11 cellular contexts compared by ENCODE assay signal in genomic region chr17:40447148-40447644, GRCh38. TPM values are rescaled to one million over a fixed set of nuclear protein-coding genes. Genes with fewer than 3 reads are reported as not detected.
DNase-seq lines count a peak whose midpoint lies in the region; ATAC-seq and TF ChIP-seq lines count a peak whose summit lies in the region.
"Had no signal": no experiment of that assay in that cellular context is flagged by ENCODE, and none has a peak within 500 bp of the region (broad histone marks: within the 10 kb centered on the region; RNA-seq: fewer than 3 reads in every experiment).

No MANE protein-coding gene starts in this region.

- peak; percentile 33 for ATAC-seq in Right ventricle myocardium superior (ENCODE audit: poor library complexity)
- ATAC-seq in psoas muscle = peak in 1 of 4 donors; percentile 27
- ATAC-seq in HG02973 (IDR thresholded peaks at IDR 0.05; ENCODE audit: unreplicated experiment) = no peak

- intact Hi-C loops in adrenal gland (cut with DNase I) = loop anchor here in 1 of 2 donors (10.0 kb wide), 1 partner anchor 118 kb away; the partner anchor contains the start of gene CCR7
- intact Hi-C loops in Right ventricle myocardium superior (cut with DNase I) = no loop called here
- intact Hi-C loops in psoas muscle (cut with DNase I) = no loop called here

- WGBS in adrenal gland, 4 donors = 50 to 63% (median 54%) methylated on average over 7 to 8 of the region's 8 CpGs
- WGBS in psoas muscle, 3 donors = 50 to 60% (median 56%) methylated on average over 8 of the region's 8 CpGs

- no peak for TF ChIP-seq CTCF in AG04449 (IDR thresholded peaks at IDR 0.05; ENCODE audit: insufficient read depth, low read length, missing control alignments)
- TF ChIP-seq CTCF in adrenal gland (IDR thresholded peaks at IDR 0.05) = no peak
- TF ChIP-seq CTCF in psoas muscle (IDR thresholded peaks at IDR 0.05) = no peak

- CTCF ChIA-PET in AG04449 (lab: Yijun Ruan, JAX) = interaction anchor here (0.6 to 16.8 kb wide), 8 partner anchors 9 to 1216 kb away, joined by 3 to 337 read pairs (median 6); no protein-coding TSS in a partner anchor

- H3K9me3 ChIP-seq in adrenal gland (replicated peaks in 1 of 3) = no peaks in the 10 kb centered on the region
- no peaks in the 10 kb centered on the region for H3K9me3 ChIP-seq in psoas muscle

- H3K4me3 ChIP-seq in AG04449 (ENCODE audit: low read depth, low read length) (peak overlapping the region; percentile 99), adrenal gland (peak overlapping the region in 1 of 4 donors; percentile 60), psoas muscle (peak overlapping the region; percentile 78)
- H3K4me3 ChIP-seq: neural progenitor cell had no signal

- TF ChIP-seq POLR2A in adrenal gland (IDR thresholded peaks at IDR 0.05) = no peak

- H3K27me3 ChIP-seq in adrenal gland (no peaks in the 10 kb centered on the region), psoas muscle (ENCODE audit: insufficient read depth in 3 of 3, low read length in 2 of 3) (peaks cover 0 to 7% (median 0%) of the 10 kb centered on the region in 3 donors)

- H3K36me3 ChIP-seq in adrenal gland (replicated peaks in 1 of 2) (peaks cover 0 to 2% of the 10 kb centered on the region in 2 donors), psoas muscle (ENCODE audit: insufficient read depth in 1 of 2, low read depth in 1 of 2) (peaks cover 0 to 4% of the 10 kb centered on the region in 2 donors)
- H3K36me3 ChIP-seq: neural progenitor cell had no signal

- H3K27ac ChIP-seq in adrenal gland (peak overlapping the region in 3 of 5 donors; percentile 6 to 80 (median 59)), psoas muscle (no peak overlapping the region)
- H3K27ac ChIP-seq: neural progenitor cell had no signal

- DNase-seq in AG04449 (ENCODE audit: low read depth, low spot score) (no peak), adrenal gland (peak in 1 of 7 donors; percentile 5), Right ventricle myocardium superior (peak; percentile 70), psoas muscle (peak in 1 of 2 donors; percentile 35), KG1 (lab: John Stamatoyannopoulos, UW) (no peak), DMS 273 (lab: John Stamatoyannopoulos, UW; ENCODE audit: unreplicated experiment) (no peak), NCI-H345 treated with DMSO at 0.1 percent for 48 hours (lab: John Stamatoyannopoulos, UW; ENCODE audit: unreplicated experiment) (no peak)
- DNase-seq: activated T-cell treated with anti-CD3 and anti-CD28 coated beads, Interleukin-2, amount 50 U/mL, for 1 hour; C1 segment of cervical spinal cord had no signal

- peaks cover 13 to 58% of the 10 kb centered on the region in 2 donors for H3K4me1 ChIP-seq in adrenal gland (replicated peaks in 1 of 2)
- H3K4me1 ChIP-seq in psoas muscle = peaks cover 34% of the 10 kb centered on the region

- POLR2A ChIA-PET in AG04449 (lab: Yijun Ruan, JAX) = interaction anchor here (0.6 to 2.5 kb wide), 4 partner anchors 10 to 86 kb away, joined by 3 to 13 read pairs (median 5); no protein-coding TSS in a partner anchor

RNA-seq across cellular contexts. Expression of gene IGFBP4, which starts 3.9 kb away (rescaled TPM):
- total RNA-seq in adrenal gland (100 to 1,000 TPM; 185 to 458 (median 280) TPM), Right ventricle myocardium superior (157 TPM), psoas muscle (100 to 1,000 TPM in 2 of 4 donors, 10 to 100 TPM in 2; 64.8 to 106 (median 87.9) TPM)
- polyA plus RNA-seq in adrenal gland (100 to 1,000 TPM; 126 to 335 (median 276) TPM), psoas muscle (10 to 100 TPM; 44.2 to 65.1 (median 49.0) TPM)

RNA-seq across cellular contexts. Expression of gene TOP2A, which starts 29.5 kb away (rescaled TPM):
- total RNA-seq in adrenal gland (1 to 10 TPM; 1.9 to 6.2 (median 3.9) TPM), Right ventricle myocardium superior (2.9 TPM), psoas muscle (under 1 TPM; 0.15 to 0.84 (median 0.46) TPM)
- polyA plus RNA-seq in adrenal gland (1 to 10 TPM in 2 of 3 donors, under 1 TPM in 1; 0.32 to 3.9 (median 1.2) TPM), psoas muscle (under 1 TPM in 2 of 3 donors, not detected in 1; 0.14 to 0.18 TPM)

RNA-seq across cellular contexts. Expression of gene TNS4, which starts 54.2 kb away (rescaled TPM):
- total RNA-seq in adrenal gland = under 1 TPM in 3 of 8 donors, not detected in 5; 0.11 to 0.32 (median 0.14) TPM
- under 1 TPM in 2 of 3 donors, not detected in 1; 0.07 to 0.08 TPM for polyA plus RNA-seq in adrenal gland
- not detected for total RNA-seq in Right ventricle myocardium superior
- under 1 TPM in 1 of 4 donors, not detected in 3; 0.06 TPM for total RNA-seq in psoas muscle
- polyA plus RNA-seq in psoas muscle = under 1 TPM in 1 of 3 donors, not detected in 2; 0.04 TPM
